1 cellular context compared by ENCODE assay signal in genomic region chr2:43985359-43985758, GRCh38.
TF ChIP-seq lines count a peak whose summit lies in the region.

No MANE protein-coding gene starts in this region.

TF ChIP-seq in K562, 482 proteins besides CTCF, POLR2A, EP300 and RAD21 (continued from another document and continues in another):
- TF ChIP-seq, protein P1, sequence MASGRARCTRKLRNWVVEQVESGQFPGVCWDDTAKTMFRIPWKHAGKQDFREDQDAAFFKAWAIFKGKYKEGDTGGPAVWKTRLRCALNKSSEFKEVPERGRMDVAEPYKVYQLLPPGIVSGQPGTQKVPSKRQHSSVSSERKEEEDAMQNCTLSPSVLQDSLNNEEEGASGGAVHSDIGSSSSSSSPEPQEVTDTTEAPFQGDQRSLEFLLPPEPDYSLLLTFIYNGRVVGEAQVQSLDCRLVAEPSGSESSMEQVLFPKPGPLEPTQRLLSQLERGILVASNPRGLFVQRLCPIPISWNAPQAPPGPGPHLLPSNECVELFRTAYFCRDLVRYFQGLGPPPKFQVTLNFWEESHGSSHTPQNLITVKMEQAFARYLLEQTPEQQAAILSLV (tag; IDR thresholded peaks at IDR 0.05): peak; percentile 75
- TF ChIP-seq ZSCAN32 (CRISPR knock-in tag; IDR thresholded peaks at IDR 0.05): 0 out of 2 replicates have a peak, but pooled peaks have one; percentile 46
- no peak for TF ChIP-seq RFX7 (CRISPR knock-in tag; IDR thresholded peaks at IDR 0.05)
- no peak for TF ChIP-seq TEAD2 (tag; IDR thresholded peaks at IDR 0.05)
- no peak for TF ChIP-seq NFRKB (IDR thresholded peaks at IDR 0.05; ENCODE audit: low read depth)
- no peak for TF ChIP-seq RBM17 (IDR thresholded peaks at IDR 0.05; ENCODE audit: borderline replicate concordance, low read depth, low read length)
- TF ChIP-seq BRD4 (IDR thresholded peaks at IDR 0.05): no peak
- peak; percentile 79; the same call in 1 of the 2 replicates for TF ChIP-seq DMBX1 (CRISPR knock-in tag; IDR thresholded peaks at IDR 0.05; ENCODE audit: borderline replicate concordance)
- no peak; the same call in 1 of the 2 replicates for TF ChIP-seq NFXL1 (CRISPR knock-in tag; IDR thresholded peaks at IDR 0.05)
- no peak for TF ChIP-seq HDAC1 (IDR thresholded peaks at IDR 0.05)
- TF ChIP-seq ZKSCAN8 (CRISPR knock-in tag; IDR thresholded peaks at IDR 0.05): no peak
- TF ChIP-seq MCM7 (IDR thresholded peaks at IDR 0.05): no peak
- TF ChIP-seq JUND (IDR thresholded peaks at IDR 0.05; ENCODE audit: borderline replicate concordance, low read depth, low read length): no peak
- peak; percentile 46; the same call in 1 of the 3 replicates for TF ChIP-seq JUND (tag; IDR thresholded peaks at IDR 0.05; ENCODE audit: borderline replicate concordance, low read depth, low read length)
- TF ChIP-seq TARDBP (IDR thresholded peaks at IDR 0.05): no peak
- TF ChIP-seq ELF2 (CRISPR knock-in tag; IDR thresholded peaks at IDR 0.05): no peak
- TF ChIP-seq IRF2 (CRISPR knock-in tag; IDR thresholded peaks at IDR 0.05): no peak
- TF ChIP-seq, protein P2, sequence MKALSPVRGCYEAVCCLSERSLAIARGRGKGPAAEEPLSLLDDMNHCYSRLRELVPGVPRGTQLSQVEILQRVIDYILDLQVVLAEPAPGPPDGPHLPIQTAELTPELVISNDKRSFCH (CRISPR knock-in tag; IDR thresholded peaks at IDR 0.05): no peak
- TF ChIP-seq, protein P2 (tag; IDR thresholded peaks at IDR 0.05): 0 out of 2 replicates have a peak, but pooled peaks have one; percentile 40
- TF ChIP-seq ZNF76 (CRISPR knock-in tag; IDR thresholded peaks at IDR 0.05; ENCODE audit: borderline replicate concordance): no peak
- 0 out of 2 replicates have a peak, but pooled peaks have one; percentile 26 for TF ChIP-seq BACH1 (tag; IDR thresholded peaks at IDR 0.05)
- TF ChIP-seq TAF15 (IDR thresholded peaks at IDR 0.05; ENCODE audit: low read depth, low read length): no peak
- TF ChIP-seq FOXJ2 (tag; IDR thresholded peaks at IDR 0.05): no peak
- peak; percentile 57; the same call in 1 of the 2 replicates for TF ChIP-seq MECOM (CRISPR knock-in tag; IDR thresholded peaks at IDR 0.05)
- TF ChIP-seq CBX2 (IDR thresholded peaks at IDR 0.05; ENCODE audit: insufficient read depth, low read length, poor library complexity, severe bottlenecking): no peak
- TF ChIP-seq, protein P3, sequence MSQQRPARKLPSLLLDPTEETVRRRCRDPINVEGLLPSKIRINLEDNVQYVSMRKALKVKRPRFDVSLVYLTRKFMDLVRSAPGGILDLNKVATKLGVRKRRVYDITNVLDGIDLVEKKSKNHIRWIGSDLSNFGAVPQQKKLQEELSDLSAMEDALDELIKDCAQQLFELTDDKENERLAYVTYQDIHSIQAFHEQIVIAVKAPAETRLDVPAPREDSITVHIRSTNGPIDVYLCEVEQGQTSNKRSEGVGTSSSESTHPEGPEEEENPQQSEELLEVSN (IDR thresholded peaks at IDR 0.05; ENCODE audit: borderline replicate concordance in 1 of 2, extremely low read depth in 1 of 2, insufficient read depth in 1 of 2, insufficient read length in 1 of 2, low read depth in 1 of 2, low read length in 1 of 2, poor library complexity in 1 of 2, severe bottlenecking in 1 of 2): no peak
- no peak for TF ChIP-seq E2F3 (CRISPR knock-in tag; IDR thresholded peaks at IDR 0.05)
- 0 out of 2 replicates have a peak, but pooled peaks have one; percentile 14 for TF ChIP-seq ZNF311 (CRISPR knock-in tag; IDR thresholded peaks at IDR 0.05)
- TF ChIP-seq KLF16 (IDR thresholded peaks at IDR 0.05): no peak
- TF ChIP-seq FOXA1 (IDR thresholded peaks at IDR 0.05; ENCODE audit: borderline replicate concordance): no peak
- no peak for TF ChIP-seq MTA1 (IDR thresholded peaks at IDR 0.05; ENCODE audit: borderline replicate concordance)
- no peak for TF ChIP-seq ZNF518B (CRISPR knock-in tag; IDR thresholded peaks at IDR 0.05)
- no peak for TF ChIP-seq POLR2G (IDR thresholded peaks at IDR 0.05; ENCODE audit: low read depth, low read length)
- TF ChIP-seq POLR2H (tag; IDR thresholded peaks at IDR 0.05; ENCODE audit: low read depth): peak; percentile 28
- TF ChIP-seq ZNF668 (CRISPR knock-in tag; IDR thresholded peaks at IDR 0.05): 0 out of 2 replicates have a peak, but pooled peaks have one; percentile 14
- TF ChIP-seq ZEB2 (IDR thresholded peaks at IDR 0.05): peak; percentile 68
- no peak for TF ChIP-seq ZNF695 (CRISPR knock-in tag; IDR thresholded peaks at IDR 0.05)
- TF ChIP-seq GABPB1 (CRISPR knock-in tag; IDR thresholded peaks at IDR 0.05): no peak
- TF ChIP-seq TCF3 (CRISPR knock-in tag; IDR thresholded peaks at IDR 0.05): no peak
- TF ChIP-seq NRF1 (conservative IDR thresholded peaks at IDR 0.05 in 1 of 2, IDR thresholded peaks at IDR 0.05 in 1 of 2): no peak
- no peak for TF ChIP-seq TCF7 (IDR thresholded peaks at IDR 0.05; ENCODE audit: borderline replicate concordance)
- peak; percentile 55; the same call in 1 of the 2 replicates for TF ChIP-seq ATF7 (IDR thresholded peaks at IDR 0.05)
- no peak for TF ChIP-seq ILF3 (IDR thresholded peaks at IDR 0.05; ENCODE audit: borderline replicate concordance)
- TF ChIP-seq ADNP (tag; IDR thresholded peaks at IDR 0.05): no peak
- TF ChIP-seq MCM5 (IDR thresholded peaks at IDR 0.05; ENCODE audit: low read depth): no peak
- no peak for TF ChIP-seq DLX4 (CRISPR knock-in tag; IDR thresholded peaks at IDR 0.05)
- no peak for TF ChIP-seq BRF1 (IDR thresholded peaks at IDR 0.05; ENCODE audit: borderline replicate concordance, extremely low read depth, insufficient read length)
- 0 out of 4 replicates have a peak, but pooled peaks of 1 of the 2 experiments have one; percentile 52 for TF ChIP-seq ZNF318 (IDR thresholded peaks at IDR 0.05; ENCODE audit: borderline replicate concordance in 1 of 2, low read depth in 1 of 2)
